In genomic region chr17:22304667-22305303, GRCh38 we compare ENCODE assay signal across 19 cellular contexts.
"Had no signal": no experiment of that assay in that cellular context is flagged by ENCODE, and none has a peak within 500 bp of the region (broad histone marks: within the 10 kb centered on the region; RNA-seq: fewer than 3 reads in every experiment).

No MANE protein-coding gene starts in this region.

- H3K27ac ChIP-seq: SJSA1, SK-N-MC had no signal

- H3K27me3 ChIP-seq: MG63, SJSA1 had no signal

- H3K36me3 ChIP-seq: MG63, SJSA1 had no signal

- H3K4me1 ChIP-seq: SJSA1 had no signal

- H3K9me3 ChIP-seq: MG63 had no signal

- DNase-seq: Karpas-422, KG1, MG63, NCI-H1092, NCI-H1105 treated with DMSO at 0.1 percent for 48 hours, NCI-H1417 treated with DMSO at 0.1 percent for 48 hours, NCI-H146, NCI-H1694 treated with DMSO at 0.1 percent for 48 hours, NCI-H1930, NCI-H2081, NCI-H2227 treated with DMSO at 0.1 percent for 48 hours, NCI-H524, NCI-H526 treated with DMSO at 0.1 percent for 48 hours, NCI-H82, Right ventricle myocardium superior, RPMI8226, SIG-M5 had no signal

- H3K4me3 ChIP-seq: MG63, SJSA1, SK-N-MC had no signal
